In the genomic region with DNA sequence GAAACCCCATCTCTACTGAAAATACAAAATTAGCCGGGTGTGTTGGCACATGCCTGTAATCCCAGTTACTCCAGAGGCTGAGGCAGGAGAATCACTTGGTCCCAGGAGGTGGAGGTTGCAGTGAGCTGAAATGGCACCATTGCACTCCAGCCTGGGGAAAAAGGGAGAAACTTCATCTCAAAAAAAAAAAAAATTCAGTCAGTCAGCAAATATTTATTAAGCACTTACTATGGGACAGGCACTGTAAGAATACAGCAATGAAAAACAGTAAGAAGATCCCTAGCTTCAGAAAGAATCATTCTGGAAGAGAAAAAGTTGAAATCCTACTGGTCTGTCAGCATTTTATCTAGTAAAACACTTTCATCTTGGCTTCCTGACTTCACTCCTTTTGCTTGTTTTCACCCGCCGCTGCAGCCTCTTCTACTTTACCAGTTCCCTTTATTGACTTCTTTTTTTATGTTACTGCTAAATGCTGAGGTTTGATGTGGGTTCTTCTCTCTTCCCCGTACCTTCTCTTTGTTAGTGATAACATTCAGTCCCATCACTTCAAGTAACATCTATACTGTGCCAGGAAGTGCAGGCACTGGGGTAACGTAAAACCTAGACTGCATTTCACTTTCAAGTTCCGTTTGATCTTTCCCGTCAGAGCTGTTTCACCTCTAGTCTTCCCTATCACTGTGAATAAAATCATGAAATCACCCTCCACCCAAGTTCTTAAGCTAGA, we compare ENCODE assay signal across 8 cellular contexts. TPM values are rescaled to one million over a fixed set of nuclear protein-coding genes. Genes with fewer than 3 reads are reported as not detected.
DNase-seq lines count a peak whose midpoint lies in the region; ATAC-seq and TF ChIP-seq lines count a peak whose summit lies in the region.

No MANE protein-coding gene starts in this region.

- H3K27ac ChIP-seq in RWPE2 (ENCODE audit: poor library complexity, severe bottlenecking): no peak overlapping the region
- H3K27ac ChIP-seq in PC-9: no peak overlapping the region

- peaks cover 16% of the 10 kb centered on the region for H3K4me1 Mint-ChIP-seq in dendritic cell treated with granulocyte-macrophage colony-stimulating factor and Interleukin-4, amounts not matched to agents 40 ng/mL and 50 ng/mL, for 4 days (ENCODE audit: low read depth)

- no peak overlapping the region for H2AFZ ChIP-seq in PC-9

- POLR2A ChIA-PET in PC-9 (lab: Charles Lee; ENCODE audit: unreplicated experiment): no interaction called here

- TF ChIP-seq CTCF in RWPE2 (IDR thresholded peaks at IDR 0.05; ENCODE audit: poor library complexity, severe bottlenecking) (no peak), PC-9 (conservative IDR thresholded peaks at IDR 0.05) (no peak)

- peak overlapping the region; percentile 66 for H3K4me3 Mint-ChIP-seq in dendritic cell treated with granulocyte-macrophage colony-stimulating factor and Interleukin-4, amounts not matched to agents 40 ng/mL and 50 ng/mL, for 4 days

- peak overlapping the region; percentile 45 for H3K27ac Mint-ChIP-seq in dendritic cell treated with granulocyte-macrophage colony-stimulating factor and Interleukin-4, amounts not matched to agents 40 ng/mL and 50 ng/mL, for 4 days

- H3K36me3 ChIP-seq in RWPE2 (ENCODE audit: low read depth) (no peaks in the 10 kb centered on the region), PC-9 (ENCODE audit: low read depth) (no peaks in the 10 kb centered on the region)

- DNase-seq in RWPE2 (ENCODE audit: low spot score) (no peak), NCI-H2171 treated with DMSO at 0.1 percent for 48 hours (lab: John Stamatoyannopoulos, UW) (no peak), medulla oblongata (ENCODE audit: extremely low spot score) (no peak), globus pallidus (ENCODE audit: low spot score) (no peak), PC-9 (no peak)

- H3K9me2 ChIP-seq in PC-9 (ENCODE audit: insufficient read depth): no peaks in the 10 kb centered on the region

- H3F3A ChIP-seq in PC-9 (ENCODE audit: insufficient read depth, low read depth): no peaks in the 10 kb centered on the region

- H3K79me2 ChIP-seq in PC-9 (ENCODE audit: low read depth): no peaks in the 10 kb centered on the region

- H3K36me3 Mint-ChIP-seq in dendritic cell treated with granulocyte-macrophage colony-stimulating factor and Interleukin-4, amounts not matched to agents 40 ng/mL and 50 ng/mL, for 4 days (ENCODE audit: low read depth): no peaks in the 10 kb centered on the region

- no peaks in the 10 kb centered on the region for H3K27me3 Mint-ChIP-seq in dendritic cell treated with granulocyte-macrophage colony-stimulating factor and Interleukin-4, amounts not matched to agents 40 ng/mL and 50 ng/mL, for 4 days

- intact Hi-C loops in dendritic cell treated with granulocyte-macrophage colony-stimulating factor and Interleukin-4, amounts not matched to agents 40 ng/mL and 50 ng/mL, for 4 days (cut with micrococcal nuclease): no loop called here
- intact Hi-C loops in PC-9 (cut with micrococcal nuclease; ENCODE audit: unreplicated experiment): no loop called here

- H3K4me3 ChIP-seq in RWPE2 (ENCODE audit: severe bottlenecking): no peak overlapping the region
- H3K4me3 ChIP-seq in PC-9: no peak overlapping the region

- no TSS peak for BruUV-seq in PC-9 (replicated peaks; lab: Mats Ljungman, UMichigan)

- ATAC-seq in GM18520 (IDR thresholded peaks at IDR 0.05; ENCODE audit: unreplicated experiment) (peak; percentile 92), HG02763 (IDR thresholded peaks at IDR 0.05; ENCODE audit: unreplicated experiment) (peak; percentile 97), RWPE2 (ENCODE audit: low read depth) (peak; percentile 40; the same call in 1 of the 3 replicates)

- CTCF ChIA-PET in PC-9 (lab: Charles Lee): no interaction called here

- H3K9me3 Mint-ChIP-seq in dendritic cell treated with granulocyte-macrophage colony-stimulating factor and Interleukin-4, amounts not matched to agents 40 ng/mL and 50 ng/mL, for 4 days: no peaks in the 10 kb centered on the region

- H3K4me1 ChIP-seq in RWPE2 (ENCODE audit: insufficient read depth, poor library complexity, severe bottlenecking) (no peaks in the 10 kb centered on the region), PC-9 (replicated peaks; ENCODE audit: insufficient read depth) (no peaks in the 10 kb centered on the region)

- H3K4me2 ChIP-seq in PC-9: no peak overlapping the region

- no peaks in the 10 kb centered on the region for H4K20me1 ChIP-seq in PC-9 (ENCODE audit: insufficient read depth)

- no peaks in the 10 kb centered on the region for H3K9me3 ChIP-seq in RWPE2 (ENCODE audit: severe bottlenecking)
- no peaks in the 10 kb centered on the region for H3K9me3 ChIP-seq in PC-9 (ENCODE audit: insufficient read depth, low read depth)

- H3K27me3 ChIP-seq in RWPE2 (ENCODE audit: insufficient read depth, poor library complexity, severe bottlenecking): no peaks in the 10 kb centered on the region
- no peaks in the 10 kb centered on the region for H3K27me3 ChIP-seq in PC-9 (ENCODE audit: insufficient read depth, low read depth)

RNA-seq across cellular contexts. Expression of gene TAF4B, which starts 10.8 kb away (rescaled TPM):
- 2.3 and 2.8 TPM in 2 replicates for total RNA-seq in PC-9 (2021)

Comparison
In these comparisons a context has a peak if more than half of its experiments do, and no peak if none do; other contexts are left out.
1. ATAC-seq: peak in every context shown above with its lines; median percentile 97 in HG02763; 92 in GM18520; 40 in RWPE2.